ENCODE assay signal across 8 cellular contexts in genomic region chr21:33324311-33325221, GRCh38. TPM values are rescaled to one million over a fixed set of nuclear protein-coding genes. Genes with fewer than 3 reads are reported as not detected.
DNase-seq lines count a peak whose midpoint lies in the region; ATAC-seq and TF ChIP-seq lines count a peak whose summit lies in the region.

IFNAR1 (plus strand) TSS chr21:33324970; CDS start chr21:33325056, 86 bp downstream.

- H3K36me3 ChIP-seq in esophagus squamous epithelium, result no peaks in the 10 kb centered on the region

- no peaks in the 10 kb centered on the region for H3K27me3 ChIP-seq in esophagus squamous epithelium

- TF ChIP-seq CTCF in esophagus squamous epithelium (IDR thresholded peaks at IDR 0.05), result peak in 1 of 6 experiments; percentile 17

- H3K9me3 Mint-ChIP-seq in activated T-cell treated with anti-CD3 and anti-CD28 coated beads, Interleukin-2, amount 50 U/mL, for 4 hours, result no peaks in the 10 kb centered on the region

- DNase-seq in DMS79 (lab: John Stamatoyannopoulos, UW) (peak; percentile 94), KG1 (lab: John Stamatoyannopoulos, UW) (peak; percentile 97), esophagus squamous epithelium (lab: John Stamatoyannopoulos, UW) (peak; percentile 97), myocyte (ENCODE audit: low read depth) (peak; percentile 99)
- DNase-seq in activated T-cell treated with anti-CD3 and anti-CD28 coated beads, Interleukin-2, amount 50 U/mL, for 4 hours, result peak; percentile 98
- DNase-seq in stimulated activated CD8-positive, alpha-beta memory T cell treated with anti-CD3 and anti-CD28 coated beads, Interleukin-7, amount 100 ng/mL, for 48 hours (ENCODE audit: extremely low read depth in 1 of 2, low read depth in 1 of 2), result peak; percentile 97 to 98

- peak within 1 kb of the TSS; percentile 98 to 100 (median 100) for H3K27ac ChIP-seq in esophagus squamous epithelium

- TF ChIP-seq POLR2A in esophagus squamous epithelium (IDR thresholded peaks at IDR 0.05), result peak in 3 of 4 donors; percentile 57 to 91 (median 81)

- no peak within 1 kb of the TSS for H3K4me3 Mint-ChIP-seq in activated T-cell treated with anti-CD3 and anti-CD28 coated beads, Interleukin-2, amount 50 U/mL, for 4 hours

- H3K27me3 Mint-ChIP-seq in activated T-cell treated with anti-CD3 and anti-CD28 coated beads, Interleukin-2, amount 50 U/mL, for 4 hours (ENCODE audit: low read depth), result no peaks in the 10 kb centered on the region

- intact Hi-C loops in esophagus squamous epithelium (cut with DNase I), result no loop called here

- peaks cover 30% of the 10 kb centered on the region for H3K4me1 Mint-ChIP-seq in activated T-cell treated with anti-CD3 and anti-CD28 coated beads, Interleukin-2, amount 50 U/mL, for 4 hours (ENCODE audit: low read depth)

- WGBS in esophagus squamous epithelium, 2 donors, result 0% methylated on average over 35 to 64 of the region's 85 CpGs

- peaks cover 0 to 38% (median 22%) of the 10 kb centered on the region in 3 donors for H3K4me1 ChIP-seq in esophagus squamous epithelium

- no peaks in the 10 kb centered on the region for H3K9me3 ChIP-seq in esophagus squamous epithelium

- H3K36me3 Mint-ChIP-seq in activated T-cell treated with anti-CD3 and anti-CD28 coated beads, Interleukin-2, amount 50 U/mL, for 4 hours (ENCODE audit: insufficient read depth), result peaks cover 3% of the 10 kb centered on the region

- peak; percentile 74 for ATAC-seq in GM21737 (IDR thresholded peaks at IDR 0.05; ENCODE audit: unreplicated experiment)
- peak; percentile 91 to 93 for ATAC-seq in activated T-cell treated with anti-CD3 and anti-CD28 coated beads, Interleukin-2, amount 50 U/mL, for 4 hours

- peak within 1 kb of the TSS; percentile 93 to 100 (median 99) for H3K4me3 ChIP-seq in esophagus squamous epithelium

TF ChIP-seq in PFSK-1, 5 proteins besides CTCF, POLR2A, EP300 and RAD21:
- TF ChIP-seq REST (IDR thresholded peaks at IDR 0.05; ENCODE audit: insufficient read depth in 1 of 2, low read depth in 2 of 2, low read length in 2 of 2) (0 out of 4 replicates have a peak, but pooled peaks of 1 of the 2 experiments have one; percentile 24), FOXP2 (optimal IDR thresholded peaks at IDR 0.05; ENCODE audit: borderline replicate concordance, extremely low read depth, extremely low read length, insufficient read depth) (peak; percentile 88), TAF1 (IDR thresholded peaks at IDR 0.05; ENCODE audit: borderline replicate concordance, insufficient read depth, low read length) (no peak), SIN3A (IDR thresholded peaks at IDR 0.05; ENCODE audit: borderline replicate concordance, insufficient read depth, low read length) (no peak), POLR2AphosphoS5 (IDR thresholded peaks at IDR 0.05; ENCODE audit: low read depth, low read length) (peak; percentile 82)

RNA-seq across cellular contexts. Expression of gene IFNAR1, which starts in this region (rescaled TPM):
- 33.2 TPM for polyA plus RNA-seq in PFSK-1 (2012; ENCODE audit: insufficient read length, low read depth)
- total RNA-seq in activated T-cell treated with anti-CD3 and anti-CD28 coated beads, Interleukin-2, amount 50 U/mL, for 4 hours, result 10 to 100 TPM; 21.1 to 33.9 (median 30.8) TPM
- total RNA-seq in esophagus squamous epithelium (10 to 100 TPM; 12.4 to 19.3 (median 15.5) TPM), myocyte (13.6 and 16.2 TPM in 2 replicates)
- polyA plus RNA-seq in myocyte (2012), result 17.0 TPM

Comparison
In these comparisons a context has a peak if more than half of its experiments do, and no peak if none do; other contexts are left out.
1. Peak in every context shown above with its lines: DNase-seq, ATAC-seq, H3K4me3 ChIP-seq and H3K27ac ChIP-seq.